ENCODE assay signal across 18 cellular contexts in the genomic region with DNA sequence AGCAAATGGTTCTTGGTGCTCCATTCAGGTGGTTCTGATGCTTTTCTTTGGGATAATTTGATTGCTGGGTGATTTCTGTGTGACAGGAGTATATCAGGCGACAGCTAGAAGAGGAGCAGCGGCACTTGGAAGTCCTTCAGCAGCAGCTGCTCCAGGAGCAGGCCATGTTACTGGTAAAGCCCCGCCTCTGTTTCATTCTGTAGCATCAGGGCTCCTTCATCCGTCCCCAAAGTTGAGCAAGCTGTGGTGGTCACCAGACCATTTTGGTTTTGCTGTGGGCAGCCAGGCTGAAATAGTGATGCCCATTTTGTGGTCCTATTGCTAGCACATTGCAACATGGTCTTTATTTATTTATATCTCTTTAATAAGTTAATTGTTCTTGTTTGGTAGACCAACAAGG.
"Had no signal": no experiment of that assay in that cellular context is flagged by ENCODE, and none has a peak within 500 bp of the region (broad histone marks: within the 10 kb centered on the region; RNA-seq: fewer than 3 reads in every experiment).

No MANE protein-coding gene starts in this region.

- DNase-seq: activated CD4-positive, alpha-beta T cell treated with anti-CD3 and anti-CD28 coated beads for 48 hours; activated effector memory CD4-positive, alpha-beta T cell treated with Interleukin-2 at 50 U/mL for 16 hours; activated naive CD8-positive, alpha-beta T cell treated with anti-CD3 and anti-CD28 coated beads, Interleukin-2, amount 10 ng/mL, durations not matched to agents 7 days and 5 days; activated T-cell treated with anti-CD3 and anti-CD28 coated beads for 4 hours; anterior cingulate cortex; cerebellar nuclear complex; endodermal cell; glutamatergic neuron; natural killer cell; occipital lobe; stimulated activated CD4-positive, alpha-beta T cell treated with anti-CD3 and anti-CD28 coated beads, Interleukin-12 subunit alpha, Interleukin-12 subunit beta, amount 100 ng/mL, for 4 hours; stimulated activated naive CD8-positive, alpha-beta T cell treated with anti-CD3 and anti-CD28 coated beads, Interleukin-15, Interleukin-2, amounts not matched to agents 100 U/mL and 50 U/mL, for 24 hours; T-cell; T1000; upper lobe of right lung had no signal

- H3K4me3 Mint-ChIP-seq: activated naive CD8-positive, alpha-beta T cell treated with anti-CD3 and anti-CD28 coated beads, Interleukin-2, amount 10 ng/mL, durations not matched to agents 7 days and 5 days; endodermal cell; natural killer cell; T-cell had no signal

- ATAC-seq: natural killer cell; sciatic nerve; stimulated activated naive CD8-positive, alpha-beta T cell treated with anti-CD3 and anti-CD28 coated beads, Interleukin-15, Interleukin-2, amounts not matched to agents 100 U/mL and 50 U/mL, for 24 hours; T-cell; upper lobe of right lung had no signal

- H3K27ac Mint-ChIP-seq: activated naive CD8-positive, alpha-beta T cell treated with anti-CD3 and anti-CD28 coated beads, Interleukin-2, amount 10 ng/mL, durations not matched to agents 7 days and 5 days; endodermal cell; progenitor cell of endocrine pancreas had no signal

- H3K27ac ChIP-seq: upper lobe of right lung, VCaP had no signal

- H3K27me3 Mint-ChIP-seq: activated naive CD8-positive, alpha-beta T cell treated with anti-CD3 and anti-CD28 coated beads, Interleukin-2, amount 10 ng/mL, durations not matched to agents 7 days and 5 days; progenitor cell of endocrine pancreas; T-cell had no signal

- H3K9me3 Mint-ChIP-seq: activated naive CD8-positive, alpha-beta T cell treated with anti-CD3 and anti-CD28 coated beads, Interleukin-2, amount 10 ng/mL, durations not matched to agents 7 days and 5 days; endodermal cell; natural killer cell; T-cell had no signal
